Comparison of ENCODE assay signal across 20 cellular contexts in the genomic region with DNA sequence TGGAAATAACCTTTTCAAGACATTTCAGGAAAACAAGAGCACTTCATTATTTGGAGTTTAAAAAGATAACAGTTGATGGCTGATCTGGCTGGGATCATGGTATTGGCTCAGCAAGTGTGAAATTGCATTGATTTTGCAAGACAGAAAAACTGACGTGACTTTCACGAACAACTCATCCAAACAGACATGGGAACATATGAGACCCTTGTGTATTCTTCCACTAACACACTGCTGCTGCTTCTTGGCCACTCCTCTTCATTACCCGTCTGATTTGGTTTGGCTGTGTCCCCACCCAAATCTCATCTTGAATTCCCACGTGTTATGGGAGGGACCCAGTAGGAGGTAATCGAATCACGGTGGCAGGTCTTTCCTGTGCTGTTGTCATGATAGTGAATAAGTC.
DNase-seq lines count a peak whose midpoint lies in the region; ATAC-seq and TF ChIP-seq lines count a peak whose summit lies in the region.
"Had no signal": no experiment of that assay in that cellular context is flagged by ENCODE, and none has a peak within 500 bp of the region (broad histone marks: within the 10 kb centered on the region; RNA-seq: fewer than 3 reads in every experiment).

No MANE protein-coding gene starts in this region.

- DNase-seq in Right ventricle myocardium inferior (ENCODE audit: missing footprints): no peak
- no peak for DNase-seq in cardiac septum (ENCODE audit: low spot score)
- DNase-seq in AG10803 (ENCODE audit: low read depth): peak; percentile 46
- DNase-seq in fibroblast of mammary gland (ENCODE audit: low read depth): peak; percentile 49
- no peak for DNase-seq in neural crest cell (ENCODE audit: low read depth, low spot score)
- no peak for DNase-seq in RKO (ENCODE audit: low spot score)
- no peak for DNase-seq in stimulated activated effector memory CD8-positive, alpha-beta T cell treated with anti-CD3 and anti-CD28 coated beads, Interleukin-12 subunit alpha, Interleukin-12 subunit beta, amount 100 ng/mL, for 72 hours (ENCODE audit: low spot score in 2 of 2)
- no peak for DNase-seq in DMS153 (lab: John Stamatoyannopoulos, UW)
- DNase-seq: 8988T; Calu3; CD8-positive, alpha-beta T cell; DMS53; DND-41; EL; GM23248 had no signal

- no peak for TF ChIP-seq CTCF in AG10803 (conservative IDR thresholded peaks at IDR 0.05; ENCODE audit: low read length)
- TF ChIP-seq CTCF in fibroblast of mammary gland (conservative IDR thresholded peaks at IDR 0.05; ENCODE audit: control insufficient read depth, insufficient read depth, low read depth, low read length): no peak
- no peak for TF ChIP-seq CTCF in neural crest cell (conservative IDR thresholded peaks at IDR 0.05)

- H3K27ac Mint-ChIP-seq in neural crest cell (ENCODE audit: unreplicated experiment): peak overlapping the region; percentile 74
- H3K27ac Mint-ChIP-seq in stimulated activated effector memory CD8-positive, alpha-beta T cell treated with anti-CD3 and anti-CD28 coated beads, Interleukin-12 subunit alpha, Interleukin-12 subunit beta, amount 100 ng/mL, for 72 hours: no peak overlapping the region
- H3K27ac Mint-ChIP-seq: B cell; CD8-positive, alpha-beta T cell had no signal

- H3K4me3 ChIP-seq in AG10803 (ENCODE audit: low read length) (no peak overlapping the region), fibroblast of mammary gland (ENCODE audit: control insufficient read depth, low read depth, low read length) (no peak overlapping the region)
- H3K4me3 ChIP-seq: BLaER1 treated with 17β-estradiol and CSF1 and Interleukin-3, amounts not matched to agents 10 nM and 100 nM; GM12878; GM23248; HAP-1 had no signal

- no peaks in the 10 kb centered on the region for H3K27me3 Mint-ChIP-seq in neural crest cell (ENCODE audit: low read depth)

- peak; percentile 31 for ATAC-seq in Right ventricle myocardium inferior
- ATAC-seq in stimulated activated effector memory CD8-positive, alpha-beta T cell treated with anti-CD3 and anti-CD28 coated beads, Interleukin-12 subunit alpha, Interleukin-12 subunit beta, amount 100 ng/mL, for 72 hours: no peak
- ATAC-seq: CD8-positive, alpha-beta T cell; GM12878; HepG2 had no signal

- no peak overlapping the region for H3K4me3 Mint-ChIP-seq in neural crest cell
- H3K4me3 Mint-ChIP-seq in stimulated activated effector memory CD8-positive, alpha-beta T cell treated with anti-CD3 and anti-CD28 coated beads, Interleukin-12 subunit alpha, Interleukin-12 subunit beta, amount 100 ng/mL, for 72 hours: no peak overlapping the region
- H3K4me3 Mint-ChIP-seq: B cell; CD8-positive, alpha-beta T cell had no signal

- intact Hi-C loops in Right ventricle myocardium inferior (cut with DNase I): no loop called here
- intact Hi-C loops in cardiac septum (cut with DNase I): no loop called here

- H3K36me3 Mint-ChIP-seq in neural crest cell (ENCODE audit: low read depth): no peaks in the 10 kb centered on the region
- no peaks in the 10 kb centered on the region for H3K36me3 Mint-ChIP-seq in stimulated activated effector memory CD8-positive, alpha-beta T cell treated with anti-CD3 and anti-CD28 coated beads, Interleukin-12 subunit alpha, Interleukin-12 subunit beta, amount 100 ng/mL, for 72 hours
- H3K36me3 Mint-ChIP-seq: CD8-positive, alpha-beta T cell had no signal

- peaks cover 43% of the 10 kb centered on the region for H3K4me1 Mint-ChIP-seq in neural crest cell
- peaks cover 9% of the 10 kb centered on the region for H3K4me1 Mint-ChIP-seq in stimulated activated effector memory CD8-positive, alpha-beta T cell treated with anti-CD3 and anti-CD28 coated beads, Interleukin-12 subunit alpha, Interleukin-12 subunit beta, amount 100 ng/mL, for 72 hours
- H3K4me1 Mint-ChIP-seq: B cell had no signal

- peaks cover 4% of the 10 kb centered on the region for H3K9me3 Mint-ChIP-seq in neural crest cell
- H3K9me3 Mint-ChIP-seq in stimulated activated effector memory CD8-positive, alpha-beta T cell treated with anti-CD3 and anti-CD28 coated beads, Interleukin-12 subunit alpha, Interleukin-12 subunit beta, amount 100 ng/mL, for 72 hours: no peaks in the 10 kb centered on the region

Comparison
In these comparisons a context has a peak if more than half of its experiments do, and no peak if none do; other contexts are left out.
1. DNase-seq: peak in AG10803 (single experiment) and fibroblast of mammary gland (single experiment); none in Right ventricle myocardium inferior (single experiment), cardiac septum (single experiment), neural crest cell (single experiment), RKO (single experiment), stimulated activated effector memory CD8-positive, alpha-beta T cell treated with anti-CD3 and anti-CD28 coated beads, Interleukin-12 subunit alpha, Interleukin-12 subunit beta, amount 100 ng/mL, for 72 hours (0 of 2) and DMS153 (single experiment).